Comparison of ENCODE assay signal across 21 cellular contexts in the genomic region with DNA sequence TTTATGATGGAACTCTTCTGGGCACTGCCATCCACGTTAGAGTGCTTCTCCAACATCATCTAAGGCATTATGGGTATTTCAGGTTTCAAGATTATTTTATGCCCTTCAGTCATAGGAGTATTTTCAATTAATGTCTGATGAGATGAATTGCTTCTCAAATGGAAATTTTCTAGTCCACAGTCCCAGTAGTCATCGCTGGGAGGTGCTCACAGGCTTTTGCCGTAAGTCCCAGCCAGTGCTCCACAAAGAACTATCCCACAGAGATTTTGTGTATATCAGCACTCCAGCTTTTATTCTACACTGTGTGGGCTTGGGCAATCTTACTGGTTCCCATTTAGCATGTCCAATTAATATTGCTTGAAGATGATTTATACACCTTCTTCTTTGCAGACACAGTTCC.
A peak's percentile ranks its signal among the peaks of the same experiment; 100 is the strongest.
DNase-seq lines count a peak whose midpoint lies in the region; ATAC-seq, FAIRE-seq and TF ChIP-seq lines count a peak whose summit lies in the region.
"Had no signal": no experiment of that assay in that cellular context is flagged by ENCODE, and none has a peak within 500 bp of the region (broad histone marks: within the 10 kb centered on the region; RNA-seq: fewer than 3 reads in every experiment).

No MANE protein-coding gene starts in this region.

- H3K27me3 ChIP-seq in cardiac muscle cell (no peaks in the 10 kb centered on the region), H1 (replicated peaks in 1 of 4; ENCODE audit: control insufficient read depth in 3 of 4, extremely low read depth in 1 of 4, insufficient read depth in 3 of 4, low read length in 3 of 4) (no peaks in the 10 kb centered on the region), gastroesophageal sphincter (no peaks in the 10 kb centered on the region)
- H3K27me3 ChIP-seq: BLaER1 had no signal

- H3K9me3 ChIP-seq in cardiac muscle cell (ENCODE audit: low read depth) (peaks cover 4% of the 10 kb centered on the region), H1 (ENCODE audit: insufficient read depth in 2 of 2, low read depth in 1 of 2, low read length in 1 of 2) (peaks cover 2 to 3% of the 10 kb centered on the region in 2 experiments; a peak in 2 of 4 replicates), gastroesophageal sphincter (no peaks in the 10 kb centered on the region)
- H3K9me3 ChIP-seq: HAP-1 had no signal

- H3K14ac ChIP-seq in H1 (ENCODE audit: insufficient read length) = no peak overlapping the region

- CTCF ChIA-PET in H1 (lab: Charles Lee; ENCODE audit: partially characterized antibody) = interaction anchor here (0.6 to 19.1 kb wide), 9 partner anchors 8 to 286 kb away, joined by 3 to 610 read pairs (median 4); no protein-coding TSS in a partner anchor

- H2BK20ac ChIP-seq in H1 (ENCODE audit: low read length) = no peak overlapping the region

- H4K20me1 ChIP-seq in H1 (replicated peaks in 1 of 2; ENCODE audit: control insufficient read depth in 1 of 2, insufficient read depth in 2 of 2, low read length in 2 of 2) = no peaks in the 10 kb centered on the region
- H4K20me1 ChIP-seq: BLaER1 had no signal

- H3K23ac ChIP-seq in H1 (ENCODE audit: insufficient read length) = no peak overlapping the region

- TF ChIP-seq POLR2A in H1 (IDR thresholded peaks at IDR 0.05; ENCODE audit: control extremely low read depth in 1 of 2, low read depth in 2 of 2, low read length in 2 of 2) (no peak), gastroesophageal sphincter (IDR thresholded peaks at IDR 0.05) (no peak)

- no peak overlapping the region for H3K9ac ChIP-seq in H1 (replicated peaks in 1 of 4; ENCODE audit: extremely low read depth in 1 of 4, low read depth in 3 of 4, low read length in 3 of 4)
- H3K9ac ChIP-seq: BLaER1 had no signal

- in situ Hi-C loops in SK-MEL-5 (cut with HindIII; ENCODE audit: low pct_unique_long_range_greater_than_20kb, low sequenced_read_pairs) = loop anchor here (25.0 kb wide), 1 partner anchor 245 kb away; no protein-coding TSS in a partner anchor

- H2BK12ac ChIP-seq in H1 (ENCODE audit: low read depth, low read length) = no peak overlapping the region

- H2AFZ ChIP-seq in H1 (ENCODE audit: low read length) = no peak overlapping the region

- WGBS in H1 (ENCODE audit: extremely low coverage in 1 of 2, insufficient coverage in 1 of 2, insufficient read length in 1 of 2, insufficient replicate concordance in 2 of 2, low coverage in 1 of 2, low lambda C conversion rate in 2 of 2, missing lambda C conversion rate in 1 of 2), 2 experiments = 82% methylated on average over 3 of the region's 3 CpGs; no CpG with 5 or more reads in 1 of the 2 experiments
- WGBS in gastroesophageal sphincter (ENCODE audit: low coverage in 1 of 2), 2 donors = 87 to 100% methylated on average over 2 to 3 of the region's 3 CpGs

- no peak overlapping the region for H2BK5ac ChIP-seq in H1 (ENCODE audit: low read depth, low read length)

- 0 out of 2 replicates have a peak overlapping the region, but pooled peaks have one; percentile 60 for H2AK5ac ChIP-seq in H1 (ENCODE audit: low read depth, low read length)

- TF ChIP-seq EP300 in H1 (IDR thresholded peaks at IDR 0.05; ENCODE audit: borderline replicate concordance in 1 of 2, low read depth in 2 of 2, low read length in 2 of 2) = no peak
- TF ChIP-seq EP300 in gastroesophageal sphincter (IDR thresholded peaks at IDR 0.05) = no peak

- no peaks in the 10 kb centered on the region for H3K79me2 ChIP-seq in H1 (ENCODE audit: control insufficient read depth in 1 of 2, insufficient read depth in 2 of 2, low read length in 2 of 2)

- peak; percentile 25 to 43; a peak in 3 of 4 replicates for TF ChIP-seq RAD21 in H1 (IDR thresholded peaks at IDR 0.05 in 1 of 2, conservative IDR thresholded peaks at IDR 0.05 in 1 of 2; ENCODE audit: low read depth in 2 of 2, low read length in 2 of 2)

- no peaks in the 10 kb centered on the region for H3K79me1 ChIP-seq in H1 (ENCODE audit: low read depth, low read length)

- ATAC-seq in Right ventricle myocardium superior (ENCODE audit: poor library complexity) = no peak
- ATAC-seq in HG02763 (IDR thresholded peaks at IDR 0.05; ENCODE audit: unreplicated experiment) = no peak
- no peak for ATAC-seq in GM19023 (IDR thresholded peaks at IDR 0.05; ENCODE audit: unreplicated experiment)
- ATAC-seq in gastroesophageal sphincter = no peak
- ATAC-seq: GM12878 had no signal

- no peaks in the 10 kb centered on the region for H3K4me1 ChIP-seq in cardiac muscle cell (ENCODE audit: low read depth)
- peaks cover 0 to 8% (median 6%) of the 10 kb centered on the region in 4 experiments; a peak in 5 of 7 replicates for H3K4me1 ChIP-seq in H1 (replicated peaks in 1 of 4; ENCODE audit: control insufficient read depth in 3 of 4, insufficient read depth in 4 of 4, low read length in 3 of 4)
- H3K4me1 ChIP-seq in gastroesophageal sphincter = peaks cover 6 to 19% (median 10%) of the 10 kb centered on the region in 3 donors
- H3K4me1 ChIP-seq: BLaER1 had no signal

- H3K4me3 ChIP-seq in cardiac muscle cell (no peak overlapping the region), H1 (ENCODE audit: extremely low read depth in 1 of 4, insufficient read depth in 2 of 4, low read depth in 3 of 4, low read length in 4 of 4) (no peak overlapping the region), retinal pigment epithelial cell (ENCODE audit: low read length) (no peak overlapping the region), gastroesophageal sphincter (no peak overlapping the region)
- H3K4me3 ChIP-seq: BLaER1, GM12878, HAP-1 had no signal

- H3K4ac ChIP-seq in H1 (replicated peaks; ENCODE audit: insufficient read length, low read depth, low read length) = no peak overlapping the region

- peak; percentile 50 for FAIRE-seq in H1 (lab: Jason Lieb, UNC)
- FAIRE-seq: GM12878, GM18507 had no signal

- no peak overlapping the region for H2BK15ac ChIP-seq in H1 (ENCODE audit: low read length)

- no peak overlapping the region for H4K5ac ChIP-seq in H1 (ENCODE audit: insufficient read length, low read depth, low read length)

- no peak overlapping the region for H3K4me2 ChIP-seq in H1 (ENCODE audit: insufficient read depth in 1 of 2, low read depth in 2 of 2, low read length in 2 of 2)
- H3K4me2 ChIP-seq: BLaER1 had no signal

- intact Hi-C loops in Right ventricle myocardium superior (cut with DNase I) = no loop called here

- TF ChIP-seq CTCF in cardiac muscle cell (IDR thresholded peaks at IDR 0.05; ENCODE audit: low read depth, low read length) (peak; percentile 5), H1 (IDR thresholded peaks at IDR 0.05; ENCODE audit: control extremely low read depth in 1 of 3, insufficient read depth in 1 of 3, low read depth in 1 of 3, low read length in 3 of 3) (no peak), retinal pigment epithelial cell (conservative IDR thresholded peaks at IDR 0.05; ENCODE audit: low read depth, low read length) (peak; percentile 2), gastroesophageal sphincter (IDR thresholded peaks at IDR 0.05) (no peak)

- no peak overlapping the region for H3K56ac ChIP-seq in H1 (replicated peaks; ENCODE audit: insufficient read length, low read depth, low read length)

- no peak overlapping the region for H3K18ac ChIP-seq in H1 (ENCODE audit: extremely low read depth, low read length)

- no peak overlapping the region for H2BK120ac ChIP-seq in H1 (replicated peaks; ENCODE audit: low read depth, low read length)

- no peaks in the 10 kb centered on the region for H3K36me3 ChIP-seq in cardiac muscle cell
- peaks cover 0 to 11% (median 4%) of the 10 kb centered on the region in 4 experiments; a peak in 3 of 8 replicates for H3K36me3 ChIP-seq in H1 (ENCODE audit: control insufficient read depth in 2 of 4, insufficient read depth in 4 of 4, low read length in 3 of 4)
- peaks cover 0 to 18% of the 10 kb centered on the region in 2 donors for H3K36me3 ChIP-seq in gastroesophageal sphincter
- H3K36me3 ChIP-seq: HAP-1 had no signal

- H4K8ac ChIP-seq in H1 (ENCODE audit: extremely low read depth, insufficient read depth, low read length) = no peak overlapping the region

- POLR2A ChIA-PET in H1 (lab: Charles Lee; ENCODE audit: partially characterized antibody) = interaction anchor here (1.1 to 1.5 kb wide), 4 partner anchors 9 to 106 kb away, joined by 3 to 5 read pairs (median 3); no protein-coding TSS in a partner anchor

- H3K27ac ChIP-seq in cardiac muscle cell = no peak overlapping the region
- H3K27ac ChIP-seq in H1 (ENCODE audit: low read depth, low read length) = no peak overlapping the region
- peak overlapping the region in 1 of 4 donors; percentile 24 for H3K27ac ChIP-seq in gastroesophageal sphincter
- H3K27ac ChIP-seq: BLaER1 had no signal

- no peaks in the 10 kb centered on the region; the same call in 1 of the 2 replicates for H3K23me2 ChIP-seq in H1 (ENCODE audit: low read depth, low read length)

- DNase-seq in cardiac muscle cell (ENCODE audit: low read depth in 1 of 2, low spot score in 1 of 2) (no peak), Right ventricle myocardium superior (no peak), SK-MEL-5 (ENCODE audit: low read depth, low spot score) (peak; percentile 53), H1 (ENCODE audit: low read depth in 1 of 2, low spot score in 2 of 2) (no peak), retinal pigment epithelial cell (ENCODE audit: low read depth) (no peak)
- DNase-seq: CD8-positive, alpha-beta memory T cell; GDM1; IMR-90; Kasumi-1; NCI-H1417; NCI-H187 treated with DMSO at 0.1 percent for 48 hours; NCI-H446 treated with DMSO at 0.1 percent for 48 hours; OCI-M1; SIG-M5 had no signal

- no peak overlapping the region for H4K91ac ChIP-seq in H1 (replicated peaks; ENCODE audit: insufficient read length, low read length)

TF ChIP-seq in H1, 55 proteins besides CTCF, POLR2A, EP300 and RAD21 (continues in another document):
- TF ChIP-seq JUN (IDR thresholded peaks at IDR 0.05; ENCODE audit: low read depth, low read length) (no peak), JUND (IDR thresholded peaks at IDR 0.05; ENCODE audit: low read length) (no peak), SP2 (IDR thresholded peaks at IDR 0.05; ENCODE audit: low read length) (no peak), NANOG (IDR thresholded peaks at IDR 0.05; ENCODE audit: insufficient read depth, low read depth, low read length, poor library complexity, severe bottlenecking) (no peak), TEAD4 (IDR thresholded peaks at IDR 0.05; ENCODE audit: low read depth, low read length) (no peak), GABPA (IDR thresholded peaks at IDR 0.05; ENCODE audit: borderline replicate concordance, insufficient read depth, low read length) (no peak), RNF2 (IDR thresholded peaks at IDR 0.05; ENCODE audit: borderline replicate concordance, low read depth, low read length, missing control alignments, poor library complexity, severe bottlenecking) (no peak), HDAC6 (IDR thresholded peaks at IDR 0.05; ENCODE audit: low read depth, low read length) (no peak), SRF (IDR thresholded peaks at IDR 0.05; ENCODE audit: low read depth, low read length) (no peak)
- TF ChIP-seq, protein P1, sequence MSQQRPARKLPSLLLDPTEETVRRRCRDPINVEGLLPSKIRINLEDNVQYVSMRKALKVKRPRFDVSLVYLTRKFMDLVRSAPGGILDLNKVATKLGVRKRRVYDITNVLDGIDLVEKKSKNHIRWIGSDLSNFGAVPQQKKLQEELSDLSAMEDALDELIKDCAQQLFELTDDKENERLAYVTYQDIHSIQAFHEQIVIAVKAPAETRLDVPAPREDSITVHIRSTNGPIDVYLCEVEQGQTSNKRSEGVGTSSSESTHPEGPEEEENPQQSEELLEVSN (IDR thresholded peaks at IDR 0.05) = no peak

Comparison
In these comparisons a context has a peak if more than half of its experiments do, and no peak if none do; other contexts are left out.
1. CTCF ChIP-seq: peak in cardiac muscle cell (single experiment) and retinal pigment epithelial cell (single experiment); none in H1 (0 of 3) and gastroesophageal sphincter (0 of 4).